Comparison of ENCODE assay signal across 10 cellular contexts in the genomic region with DNA sequence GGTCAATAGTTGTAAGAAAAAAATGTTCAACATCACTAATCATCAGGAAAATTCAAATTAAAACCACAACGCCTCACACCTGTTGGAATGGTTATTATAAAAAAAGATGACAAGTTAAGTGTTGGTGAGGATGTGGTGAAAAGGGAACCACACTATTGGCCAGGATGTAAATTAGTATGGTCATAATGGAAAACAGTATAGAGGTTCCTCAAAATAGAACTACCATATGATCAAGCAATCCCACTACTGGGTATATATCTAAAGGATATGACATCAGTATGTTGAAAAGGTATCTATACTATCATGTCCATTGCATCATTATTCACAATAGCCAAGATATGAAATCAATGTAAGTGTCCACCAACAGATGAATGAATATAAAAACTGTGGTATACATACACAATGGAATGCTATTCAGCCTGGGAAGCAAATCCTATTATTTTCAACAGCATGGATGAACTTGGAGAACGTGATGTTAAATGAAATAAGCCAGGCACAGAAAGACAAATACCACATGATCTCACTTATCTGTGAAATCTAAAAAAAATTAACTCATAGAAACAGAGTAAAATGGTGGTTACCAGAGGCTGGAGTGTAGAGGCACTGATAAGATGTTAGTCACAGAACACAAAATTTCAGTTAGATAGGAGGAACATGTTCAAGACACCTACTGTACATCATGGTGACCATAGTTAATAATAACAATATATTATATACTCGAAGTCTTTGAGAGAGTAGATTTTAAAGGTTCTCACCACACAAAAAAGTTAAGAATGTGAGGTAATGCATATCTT. TPM values are rescaled to one million over a fixed set of nuclear protein-coding genes. Genes with fewer than 3 reads are reported as not detected.
DNase-seq lines count a peak whose midpoint lies in the region; ATAC-seq and TF ChIP-seq lines count a peak whose summit lies in the region.
"Had no signal": no experiment of that assay in that cellular context is flagged by ENCODE, and none has a peak within 500 bp of the region (broad histone marks: within the 10 kb centered on the region; RNA-seq: fewer than 3 reads in every experiment).

No MANE protein-coding gene starts in this region.

- no peaks in the 10 kb centered on the region for H3K36me3 ChIP-seq in upper lobe of right lung
- no peaks in the 10 kb centered on the region for H3K36me3 ChIP-seq in Peyer's patch

- DNase-seq in NAMALWA (ENCODE audit: low spot score) (peak; percentile 73), upper lobe of right lung (no peak), G401 (ENCODE audit: low spot score) (no peak), T-helper 2 cell (no peak), Peyer's patch (no peak)
- DNase-seq: NCI-H1436, PC-9 had no signal

- H3K27me3 ChIP-seq in upper lobe of right lung, result no peaks in the 10 kb centered on the region
- H3K27me3 ChIP-seq in Peyer's patch, result no peaks in the 10 kb centered on the region

- H3K27ac ChIP-seq in upper lobe of right lung (no peak overlapping the region), Peyer's patch (no peak overlapping the region)
- H3K27ac ChIP-seq: PC-9 had no signal

- TF ChIP-seq CTCF in upper lobe of right lung (IDR thresholded peaks at IDR 0.05) (no peak), Peyer's patch (IDR thresholded peaks at IDR 0.05) (no peak)

- no peak for TF ChIP-seq POLR2A in Peyer's patch (IDR thresholded peaks at IDR 0.05)

- intact Hi-C loops in upper lobe of right lung (cut with DNase I), result no loop called here

- no peaks in the 10 kb centered on the region for H3K9me3 ChIP-seq in upper lobe of right lung
- no peaks in the 10 kb centered on the region for H3K9me3 ChIP-seq in Peyer's patch

- in situ Hi-C loops in G401 (cut with HindIII; ENCODE audit: low sequenced_read_pairs), result no loop called here

- H3K4me3 ChIP-seq in upper lobe of right lung (no peak overlapping the region), Peyer's patch (no peak overlapping the region)
- H3K4me3 ChIP-seq: PC-9 had no signal

- ATAC-seq in GM18498 (IDR thresholded peaks at IDR 0.05; ENCODE audit: unreplicated experiment) (peak; percentile 81), GM19468 (IDR thresholded peaks at IDR 0.05; ENCODE audit: extremely low read depth, unreplicated experiment) (peak; percentile 71), HG03039 (IDR thresholded peaks at IDR 0.05; ENCODE audit: unreplicated experiment) (peak; percentile 56), upper lobe of right lung (no peak)

- H3K4me1 ChIP-seq in upper lobe of right lung, result peaks cover 5% of the 10 kb centered on the region
- no peaks in the 10 kb centered on the region for H3K4me1 ChIP-seq in Peyer's patch

RNA-seq across cellular contexts. Expression of a gene that starts 56.6 kb away (rescaled TPM):
- total RNA-seq in upper lobe of right lung (26.1 TPM), Peyer's patch (10 to 100 TPM; 10.5 to 35.0 (median 33.1) TPM)
- 0.78 and 1.2 TPM in 2 replicates for total RNA-seq in G401 (2014; rRNA removed; shearing (Covaris generic))
